Comparison of ENCODE assay signal across 30 cellular contexts in genomic region chr3:43738305-43738704, GRCh38.
"Had no signal": no experiment of that assay in that cellular context is flagged by ENCODE, and none has a peak within 500 bp of the region (broad histone marks: within the 10 kb centered on the region; RNA-seq: fewer than 3 reads in every experiment).

No MANE protein-coding gene starts in this region.

- ATAC-seq: activated CD4-positive, alpha-beta T cell treated with anti-CD3 and anti-CD28 coated beads for 36 hours; activated CD4-positive, CD25-positive, alpha-beta regulatory T cell treated with anti-CD3 and anti-CD28 coated beads, Interleukin-2, amount 50 U/mL, for 24 hours; activated T-cell treated with anti-CD3 and anti-CD28 coated beads, Interleukin-2, amount 50 U/mL, for 72 hours; activated T-helper 17 cell treated with anti-CD3 and anti-CD28 coated beads, Interleukin-2, amount 50 U/mL, for 72 hours; body of pancreas; Panc1 had no signal

- H3K27ac Mint-ChIP-seq: activated CD4-positive, alpha-beta T cell treated with anti-CD3 and anti-CD28 coated beads for 36 hours; activated CD4-positive, alpha-beta T cell treated with anti-CD3 and anti-CD28 coated beads, Interleukin-2, amount 10 ng/mL, durations not matched to agents 7 days and 5 days; activated naive CD8-positive, alpha-beta T cell treated with anti-CD3 and anti-CD28 coated beads for 36 hours; activated T-cell treated with anti-CD3 and anti-CD28 coated beads, Interleukin-2, amount 50 U/mL, for 72 hours; activated T-helper 17 cell treated with anti-CD3 and anti-CD28 coated beads, Interleukin-2, amount 50 U/mL, for 72 hours had no signal

- DNase-seq: activated CD4-positive, alpha-beta T cell treated with anti-CD3 and anti-CD28 coated beads for 36 hours; activated CD4-positive, alpha-beta T cell treated with anti-CD3 and anti-CD28 coated beads, Interleukin-2, amount 10 ng/mL, durations not matched to agents 7 days and 5 days; activated CD4-positive, alpha-beta T cell treated with anti-CD3 and anti-CD28 coated beads, Interleukin-2, amount 50 U/mL, for 48 hours; activated effector memory CD4-positive, alpha-beta T cell treated with anti-CD3 and anti-CD28 coated beads, Interleukin-2, amount 50 U/mL, for 16 hours; activated naive CD4-positive, alpha-beta T cell; activated naive CD4-positive, alpha-beta T cell treated with anti-CD3 and anti-CD28 coated beads, Interleukin-2, amount 50 U/mL, for 16 hours; activated naive CD8-positive, alpha-beta T cell treated with anti-CD3 and anti-CD28 coated beads for 36 hours; activated T-cell treated with anti-CD3 and anti-CD28 coated beads, Interleukin-2, amount 50 U/mL, for 1 hour; activated T-cell treated with anti-CD3 and anti-CD28 coated beads, Interleukin-2, amount 50 U/mL, for 72 hours; amniotic stem cell; body of pancreas; Kasumi-1; KG1; MM.1S; MV-4-11; NCI-H1092; NCI-H1436 treated with DMSO at 0.1 percent for 48 hours; NCI-H1694 treated with DMSO at 0.1 percent for 48 hours; NCI-H2029; NCI-H345; NCI-H524 treated with DMSO at 0.1 percent for 48 hours; SHP77; SJCRH30; T1000 had no signal

- H3K9me3 Mint-ChIP-seq: activated CD4-positive, alpha-beta T cell treated with anti-CD3 and anti-CD28 coated beads, Interleukin-2, amount 10 ng/mL, durations not matched to agents 7 days and 5 days; activated naive CD8-positive, alpha-beta T cell treated with anti-CD3 and anti-CD28 coated beads for 36 hours; activated T-cell treated with anti-CD3 and anti-CD28 coated beads, Interleukin-2, amount 50 U/mL, for 72 hours; activated T-helper 17 cell treated with anti-CD3 and anti-CD28 coated beads, Interleukin-2, amount 50 U/mL, for 72 hours had no signal

- H3K27ac ChIP-seq: body of pancreas, breast epithelium, SJCRH30, SK-N-MC had no signal

- H3K36me3 ChIP-seq: ascending aorta, breast epithelium, SJCRH30 had no signal

- H3K27me3 Mint-ChIP-seq: activated CD4-positive, alpha-beta T cell treated with anti-CD3 and anti-CD28 coated beads for 36 hours; activated CD4-positive, alpha-beta T cell treated with anti-CD3 and anti-CD28 coated beads, Interleukin-2, amount 10 ng/mL, durations not matched to agents 7 days and 5 days; activated naive CD8-positive, alpha-beta T cell treated with anti-CD3 and anti-CD28 coated beads for 36 hours; activated T-helper 17 cell treated with anti-CD3 and anti-CD28 coated beads, Interleukin-2, amount 50 U/mL, for 72 hours had no signal

- H3K9me3 ChIP-seq: ascending aorta, body of pancreas, breast epithelium, SJCRH30 had no signal

- H3K4me3 ChIP-seq: ascending aorta, body of pancreas, breast epithelium, SJCRH30, SK-N-MC had no signal

- H3K4me1 Mint-ChIP-seq: activated CD4-positive, alpha-beta T cell treated with anti-CD3 and anti-CD28 coated beads for 36 hours; activated CD4-positive, alpha-beta T cell treated with anti-CD3 and anti-CD28 coated beads, Interleukin-2, amount 10 ng/mL, durations not matched to agents 7 days and 5 days; activated T-helper 17 cell treated with anti-CD3 and anti-CD28 coated beads, Interleukin-2, amount 50 U/mL, for 72 hours had no signal

- H3K27me3 ChIP-seq: ascending aorta, body of pancreas, breast epithelium, SJCRH30 had no signal

- H3K36me3 Mint-ChIP-seq: activated naive CD8-positive, alpha-beta T cell treated with anti-CD3 and anti-CD28 coated beads for 36 hours had no signal

- H3K4me3 Mint-ChIP-seq: activated CD4-positive, alpha-beta T cell treated with anti-CD3 and anti-CD28 coated beads for 36 hours; activated CD4-positive, alpha-beta T cell treated with anti-CD3 and anti-CD28 coated beads, Interleukin-2, amount 10 ng/mL, durations not matched to agents 7 days and 5 days; activated naive CD8-positive, alpha-beta T cell treated with anti-CD3 and anti-CD28 coated beads for 36 hours; activated T-cell treated with anti-CD3 and anti-CD28 coated beads, Interleukin-2, amount 50 U/mL, for 72 hours; activated T-helper 17 cell treated with anti-CD3 and anti-CD28 coated beads, Interleukin-2, amount 50 U/mL, for 72 hours had no signal

- H3K4me1 ChIP-seq: breast epithelium had no signal
